ENCODE assay signal across 5 cellular contexts in the genomic region with DNA sequence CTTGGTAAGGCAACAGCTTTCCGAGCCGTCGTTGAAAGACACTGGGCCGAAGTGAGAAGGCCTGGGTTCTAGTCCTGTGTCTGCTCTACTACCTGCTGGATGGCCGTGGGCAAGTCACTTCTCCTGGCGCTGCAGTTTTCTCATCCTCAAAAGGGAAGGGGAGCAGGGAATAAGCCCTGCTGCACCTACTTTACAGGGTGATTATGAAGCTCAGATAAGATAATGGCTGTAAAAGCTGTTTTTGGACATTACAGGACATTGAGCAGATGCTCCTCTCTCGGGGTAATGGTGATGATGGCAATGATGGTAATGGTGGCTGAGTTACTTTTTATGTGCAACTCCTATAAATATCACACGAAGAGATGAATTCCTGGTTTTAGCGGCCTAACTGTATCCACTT.
"Had no signal": no experiment of that assay in that cellular context is flagged by ENCODE, and none has a peak within 500 bp of the region (broad histone marks: within the 10 kb centered on the region; RNA-seq: fewer than 3 reads in every experiment).

No MANE protein-coding gene starts in this region.

- DNase-seq: IMR-90, KBM-7 had no signal

- H3K27ac ChIP-seq: HL-60 had no signal

- H3K4me3 ChIP-seq: K562 had no signal

- ATAC-seq: HepG2, K562 had no signal
